ENCODE assay signal across 8 cellular contexts in the genomic region with DNA sequence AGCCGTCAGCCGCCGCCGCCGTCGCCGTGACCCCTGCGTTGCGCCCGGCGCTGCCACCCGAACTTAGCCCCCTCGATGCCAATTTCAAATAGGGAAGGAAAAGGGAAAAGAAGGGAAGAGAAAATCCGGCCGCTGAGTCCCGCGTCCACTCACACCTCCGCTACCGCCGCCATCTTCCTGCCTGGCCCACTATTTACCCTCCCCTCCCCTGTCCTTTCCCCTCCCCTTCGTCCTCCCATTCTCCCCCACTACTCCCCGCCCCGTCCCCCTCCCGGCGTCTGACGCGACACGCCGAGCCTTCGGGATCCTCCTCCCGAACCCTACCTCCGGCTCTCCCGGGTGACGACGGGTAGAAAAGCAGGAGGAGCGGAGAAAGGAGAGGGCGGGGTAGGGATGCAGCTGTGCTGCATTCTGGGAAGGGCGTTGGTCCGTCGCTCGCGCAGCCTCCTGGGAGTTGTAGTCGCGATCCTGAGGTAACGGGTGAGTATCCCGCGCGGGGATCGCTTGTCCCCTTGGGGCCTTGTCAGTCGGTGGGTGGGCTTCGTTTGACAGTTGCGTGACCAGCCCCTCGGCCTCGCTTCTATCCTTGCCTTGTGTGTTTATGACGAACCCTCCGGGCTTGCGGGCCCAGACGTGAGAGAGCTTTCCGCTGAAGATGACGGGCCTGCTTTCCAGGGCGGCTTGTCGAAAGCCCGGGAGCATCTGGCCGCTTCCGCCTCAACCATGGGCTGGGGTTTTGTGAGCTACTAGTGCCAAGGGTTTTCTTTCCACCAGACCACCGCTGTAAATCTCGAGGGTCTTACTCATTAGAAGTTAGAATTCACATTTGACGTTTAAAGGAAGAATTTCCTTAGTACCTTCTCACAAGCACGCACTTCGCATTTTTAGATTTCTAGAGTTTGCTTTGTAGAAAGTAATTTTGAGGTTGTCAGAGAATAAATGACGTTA. TPM values are rescaled to one million over a fixed set of nuclear protein-coding genes. Genes with fewer than 3 reads are reported as not detected.
DNase-seq lines count a peak whose midpoint lies in the region; TF ChIP-seq lines count a peak whose summit lies in the region.

A gene with protein sequence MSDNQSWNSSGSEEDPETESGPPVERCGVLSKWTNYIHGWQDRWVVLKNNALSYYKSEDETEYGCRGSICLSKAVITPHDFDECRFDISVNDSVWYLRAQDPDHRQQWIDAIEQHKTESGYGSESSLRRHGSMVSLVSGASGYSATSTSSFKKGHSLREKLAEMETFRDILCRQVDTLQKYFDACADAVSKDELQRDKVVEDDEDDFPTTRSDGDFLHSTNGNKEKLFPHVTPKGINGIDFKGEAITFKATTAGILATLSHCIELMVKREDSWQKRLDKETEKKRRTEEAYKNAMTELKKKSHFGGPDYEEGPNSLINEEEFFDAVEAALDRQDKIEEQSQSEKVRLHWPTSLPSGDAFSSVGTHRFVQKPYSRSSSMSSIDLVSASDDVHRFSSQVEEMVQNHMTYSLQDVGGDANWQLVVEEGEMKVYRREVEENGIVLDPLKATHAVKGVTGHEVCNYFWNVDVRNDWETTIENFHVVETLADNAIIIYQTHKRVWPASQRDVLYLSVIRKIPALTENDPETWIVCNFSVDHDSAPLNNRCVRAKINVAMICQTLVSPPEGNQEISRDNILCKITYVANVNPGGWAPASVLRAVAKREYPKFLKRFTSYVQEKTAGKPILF (minus strand): TSS at position 195 of the 948 bp plus-strand sequence. CDS start 422 bp downstream, outside the sequence.
A gene (plus strand): TSS at position 457 of the 948 bp plus-strand sequence.

- DNase-seq in ELF-1 (ENCODE audit: low read depth, low spot score) (peak; percentile 98), H7 (peak; percentile 94), M059J (ENCODE audit: low read depth) (peak; percentile 98), SHP77 (lab: John Stamatoyannopoulos, UW) (peak; percentile 96 to 97), fibroblast of pulmonary artery (ENCODE audit: low read depth) (peak; percentile 99)
- peak; percentile 94 for DNase-seq in activated effector memory CD4-positive, alpha-beta T cell treated with Interleukin-2 at 50 U/mL for 16 hours

- peak within 1 kb of the TSS; percentile 98 to 99 (median 98) for H3K4me3 Mint-ChIP-seq in nephron
- peak within 1 kb of the TSS; percentile 93 for H3K4me3 Mint-ChIP-seq in stimulated activated naive CD8-positive, alpha-beta T cell treated with anti-CD3 and anti-CD28 coated beads, Interleukin-15, Interleukin-2, amounts not matched to agents 100 ng/mL and 50 ng/mL, for 24 hours

- no peaks in the 10 kb centered on the region for H3K27me3 ChIP-seq in H7 (ENCODE audit: control insufficient read depth, insufficient read depth, low read length)

- H3K4me3 ChIP-seq in H7 (ENCODE audit: insufficient read depth, low read depth, low read length) (peak within 1 kb of the TSS; percentile 86), fibroblast of pulmonary artery (replicated peaks; ENCODE audit: low read depth, low read length) (peak within 1 kb of the TSS; percentile 76)

- no peak for TF ChIP-seq CTCF in fibroblast of pulmonary artery (IDR thresholded peaks at IDR 0.05; ENCODE audit: low read length, missing control alignments)
- no peak for TF ChIP-seq CTCF in nephron (IDR thresholded peaks at IDR 0.05; ENCODE audit: unreplicated experiment in 3 of 3)

- H3K27ac Mint-ChIP-seq in nephron = peak within 1 kb of the TSS; percentile 98 to 99 (median 99)
- peak within 1 kb of the TSS; percentile 94 for H3K27ac Mint-ChIP-seq in stimulated activated naive CD8-positive, alpha-beta T cell treated with anti-CD3 and anti-CD28 coated beads, Interleukin-15, Interleukin-2, amounts not matched to agents 100 ng/mL and 50 ng/mL, for 24 hours

- peaks cover 4% of the 10 kb centered on the region for H3K9me3 Mint-ChIP-seq in nephron
- H3K9me3 Mint-ChIP-seq in stimulated activated naive CD8-positive, alpha-beta T cell treated with anti-CD3 and anti-CD28 coated beads, Interleukin-15, Interleukin-2, amounts not matched to agents 100 ng/mL and 50 ng/mL, for 24 hours = no peaks in the 10 kb centered on the region

- no peaks in the 10 kb centered on the region for H3K36me3 ChIP-seq in H7 (replicated peaks; ENCODE audit: control insufficient read depth, insufficient read depth, low read length)

- peaks cover 19% of the 10 kb centered on the region for H3K36me3 Mint-ChIP-seq in nephron (ENCODE audit: low read depth)
- peaks cover 25% of the 10 kb centered on the region for H3K36me3 Mint-ChIP-seq in stimulated activated naive CD8-positive, alpha-beta T cell treated with anti-CD3 and anti-CD28 coated beads, Interleukin-15, Interleukin-2, amounts not matched to agents 100 ng/mL and 50 ng/mL, for 24 hours (ENCODE audit: low read depth)

- H3K27me3 Mint-ChIP-seq in nephron (ENCODE audit: low read depth) = no peaks in the 10 kb centered on the region
- H3K27me3 Mint-ChIP-seq in stimulated activated naive CD8-positive, alpha-beta T cell treated with anti-CD3 and anti-CD28 coated beads, Interleukin-15, Interleukin-2, amounts not matched to agents 100 ng/mL and 50 ng/mL, for 24 hours = no peaks in the 10 kb centered on the region

- peaks cover 51% of the 10 kb centered on the region for H3K4me1 Mint-ChIP-seq in nephron
- H3K4me1 Mint-ChIP-seq in stimulated activated naive CD8-positive, alpha-beta T cell treated with anti-CD3 and anti-CD28 coated beads, Interleukin-15, Interleukin-2, amounts not matched to agents 100 ng/mL and 50 ng/mL, for 24 hours (ENCODE audit: low read depth) = peaks cover 61% of the 10 kb centered on the region

RNA-seq across cellular contexts. Expression of the first gene that starts in this region (rescaled TPM):
- 16.8 and 20.9 TPM in 2 replicates for total RNA-seq in H7 (2014; rRNA removed; shearing (Covaris generic))
- 10.9 and 13.3 TPM in 2 replicates for total RNA-seq in M059J (2014; rRNA removed; shearing (Covaris generic))

RNA-seq across cellular contexts. Expression of the second gene that starts in this region (rescaled TPM):
- total RNA-seq in H7 (2014; rRNA removed; shearing (Covaris generic)) = 8.6 and 12.5 TPM in 2 replicates
- total RNA-seq in M059J (2014; rRNA removed; shearing (Covaris generic)) = 24.2 and 28.9 TPM in 2 replicates

Comparison
In these comparisons a context has a peak if more than half of its experiments do, and no peak if none do; other contexts are left out.
1. Peak in every context shown above with its lines: DNase-seq and H3K4me3 ChIP-seq.